In the genomic region with DNA sequence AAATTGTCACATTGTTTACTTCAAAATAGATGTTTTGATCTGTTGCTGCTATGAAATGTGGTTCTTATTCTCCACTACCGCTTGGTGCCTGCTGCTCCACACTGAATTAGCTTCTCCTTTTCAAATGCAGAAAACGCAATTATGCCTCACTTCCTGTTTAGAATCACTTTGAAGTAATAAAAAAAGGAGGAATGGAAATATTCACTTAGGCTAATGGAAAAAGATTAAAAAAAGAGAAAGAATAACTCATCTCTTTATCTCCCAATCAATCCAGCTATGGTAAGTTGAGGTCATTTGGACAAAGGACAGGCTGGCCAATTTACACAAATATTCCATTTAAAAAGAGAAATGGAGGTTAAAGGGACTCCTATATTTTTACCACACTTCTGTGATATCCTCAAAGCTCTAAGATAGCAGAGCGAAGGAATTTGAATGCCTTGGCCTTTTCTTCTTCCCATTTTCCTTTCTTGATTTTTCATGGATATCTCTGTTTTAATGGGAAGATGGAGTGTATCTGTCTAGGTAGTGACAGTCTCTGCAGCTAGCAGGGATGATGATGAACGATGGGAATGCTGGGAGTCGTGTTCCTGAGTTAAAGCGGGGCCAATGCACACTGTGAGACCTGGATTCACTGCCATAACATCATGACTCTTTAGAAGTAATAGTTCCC, we compare ENCODE assay signal across 1 cellular context.
TF ChIP-seq lines count a peak whose summit lies in the region.

No MANE protein-coding gene starts in this region.

TF ChIP-seq in SK-N-SH, 30 proteins besides CTCF, POLR2A, EP300 and RAD21 (continued from another document):
- TF ChIP-seq, protein P1, sequence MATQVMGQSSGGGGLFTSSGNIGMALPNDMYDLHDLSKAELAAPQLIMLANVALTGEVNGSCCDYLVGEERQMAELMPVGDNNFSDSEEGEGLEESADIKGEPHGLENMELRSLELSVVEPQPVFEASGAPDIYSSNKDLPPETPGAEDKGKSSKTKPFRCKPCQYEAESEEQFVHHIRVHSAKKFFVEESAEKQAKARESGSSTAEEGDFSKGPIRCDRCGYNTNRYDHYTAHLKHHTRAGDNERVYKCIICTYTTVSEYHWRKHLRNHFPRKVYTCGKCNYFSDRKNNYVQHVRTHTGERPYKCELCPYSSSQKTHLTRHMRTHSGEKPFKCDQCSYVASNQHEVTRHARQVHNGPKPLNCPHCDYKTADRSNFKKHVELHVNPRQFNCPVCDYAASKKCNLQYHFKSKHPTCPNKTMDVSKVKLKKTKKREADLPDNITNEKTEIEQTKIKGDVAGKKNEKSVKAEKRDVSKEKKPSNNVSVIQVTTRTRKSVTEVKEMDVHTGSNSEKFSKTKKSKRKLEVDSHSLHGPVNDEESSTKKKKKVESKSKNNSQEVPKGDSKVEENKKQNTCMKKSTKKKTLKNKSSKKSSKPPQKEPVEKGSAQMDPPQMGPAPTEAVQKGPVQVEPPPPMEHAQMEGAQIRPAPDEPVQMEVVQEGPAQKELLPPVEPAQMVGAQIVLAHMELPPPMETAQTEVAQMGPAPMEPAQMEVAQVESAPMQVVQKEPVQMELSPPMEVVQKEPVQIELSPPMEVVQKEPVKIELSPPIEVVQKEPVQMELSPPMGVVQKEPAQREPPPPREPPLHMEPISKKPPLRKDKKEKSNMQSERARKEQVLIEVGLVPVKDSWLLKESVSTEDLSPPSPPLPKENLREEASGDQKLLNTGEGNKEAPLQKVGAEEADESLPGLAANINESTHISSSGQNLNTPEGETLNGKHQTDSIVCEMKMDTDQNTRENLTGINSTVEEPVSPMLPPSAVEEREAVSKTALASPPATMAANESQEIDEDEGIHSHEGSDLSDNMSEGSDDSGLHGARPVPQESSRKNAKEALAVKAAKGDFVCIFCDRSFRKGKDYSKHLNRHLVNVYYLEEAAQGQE (IDR thresholded peaks at IDR 0.05; ENCODE audit: low read depth, low read length), result no peak
- TF ChIP-seq JUND (IDR thresholded peaks at IDR 0.05) (peak; percentile 46; the same call in 1 of the 2 replicates), CHD2 (IDR thresholded peaks at IDR 0.05; ENCODE audit: low read length, partially characterized antibody) (no peak), SMC3 (IDR thresholded peaks at IDR 0.05; ENCODE audit: low read depth, low read length) (no peak), GABPA (IDR thresholded peaks at IDR 0.05; ENCODE audit: low read depth) (no peak), TCF12 (IDR thresholded peaks at IDR 0.05) (peak; percentile 58), ELF1 (IDR thresholded peaks at IDR 0.05) (no peak; the same call in 1 of the 2 replicates), TEAD4 (IDR thresholded peaks at IDR 0.05; ENCODE audit: borderline replicate concordance, insufficient read depth) (peak; percentile 55; the same call in 1 of the 2 replicates), FOSL2 (IDR thresholded peaks at IDR 0.05; ENCODE audit: borderline replicate concordance, low read depth) (no peak), MEF2A (IDR thresholded peaks at IDR 0.05; ENCODE audit: borderline replicate concordance, low read depth) (no peak), POLR2AphosphoS5 (IDR thresholded peaks at IDR 0.05; ENCODE audit: low read depth, low read length) (peak; percentile 14; the same call in 1 of the 2 replicates), SIN3A (IDR thresholded peaks at IDR 0.05; ENCODE audit: borderline replicate concordance, low read depth, low read length) (no peak), FOXJ3 (CRISPR knock-in tag; IDR thresholded peaks at IDR 0.05) (no peak), YY1 (IDR thresholded peaks at IDR 0.05; ENCODE audit: low read depth) (no peak), RXRA (IDR thresholded peaks at IDR 0.05; ENCODE audit: borderline replicate concordance, low read depth) (peak; percentile 60; the same call in 1 of the 2 replicates), FOXM1 (IDR thresholded peaks at IDR 0.05; ENCODE audit: low read depth) (peak; percentile 65; the same call in 1 of the 2 replicates)
- TF ChIP-seq, protein P2, sequence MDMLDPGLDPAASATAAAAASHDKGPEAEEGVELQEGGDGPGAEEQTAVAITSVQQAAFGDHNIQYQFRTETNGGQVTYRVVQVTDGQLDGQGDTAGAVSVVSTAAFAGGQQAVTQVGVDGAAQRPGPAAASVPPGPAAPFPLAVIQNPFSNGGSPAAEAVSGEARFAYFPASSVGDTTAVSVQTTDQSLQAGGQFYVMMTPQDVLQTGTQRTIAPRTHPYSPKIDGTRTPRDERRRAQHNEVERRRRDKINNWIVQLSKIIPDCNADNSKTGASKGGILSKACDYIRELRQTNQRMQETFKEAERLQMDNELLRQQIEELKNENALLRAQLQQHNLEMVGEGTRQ (IDR thresholded peaks at IDR 0.05; ENCODE audit: borderline replicate concordance, low read depth, low read length), result no peak
- TF ChIP-seq, protein P3, sequence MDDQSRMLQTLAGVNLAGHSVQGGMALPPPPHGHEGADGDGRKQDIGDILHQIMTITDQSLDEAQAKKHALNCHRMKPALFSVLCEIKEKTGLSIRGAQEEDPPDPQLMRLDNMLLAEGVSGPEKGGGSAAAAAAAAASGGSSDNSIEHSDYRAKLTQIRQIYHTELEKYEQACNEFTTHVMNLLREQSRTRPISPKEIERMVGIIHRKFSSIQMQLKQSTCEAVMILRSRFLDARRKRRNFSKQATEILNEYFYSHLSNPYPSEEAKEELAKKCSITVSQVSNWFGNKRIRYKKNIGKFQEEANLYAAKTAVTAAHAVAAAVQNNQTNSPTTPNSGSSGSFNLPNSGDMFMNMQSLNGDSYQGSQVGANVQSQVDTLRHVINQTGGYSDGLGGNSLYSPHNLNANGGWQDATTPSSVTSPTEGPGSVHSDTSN (IDR thresholded peaks at IDR 0.05), result peak; percentile 15; the same call in 1 of the 2 replicates
- TF ChIP-seq, protein P4, sequence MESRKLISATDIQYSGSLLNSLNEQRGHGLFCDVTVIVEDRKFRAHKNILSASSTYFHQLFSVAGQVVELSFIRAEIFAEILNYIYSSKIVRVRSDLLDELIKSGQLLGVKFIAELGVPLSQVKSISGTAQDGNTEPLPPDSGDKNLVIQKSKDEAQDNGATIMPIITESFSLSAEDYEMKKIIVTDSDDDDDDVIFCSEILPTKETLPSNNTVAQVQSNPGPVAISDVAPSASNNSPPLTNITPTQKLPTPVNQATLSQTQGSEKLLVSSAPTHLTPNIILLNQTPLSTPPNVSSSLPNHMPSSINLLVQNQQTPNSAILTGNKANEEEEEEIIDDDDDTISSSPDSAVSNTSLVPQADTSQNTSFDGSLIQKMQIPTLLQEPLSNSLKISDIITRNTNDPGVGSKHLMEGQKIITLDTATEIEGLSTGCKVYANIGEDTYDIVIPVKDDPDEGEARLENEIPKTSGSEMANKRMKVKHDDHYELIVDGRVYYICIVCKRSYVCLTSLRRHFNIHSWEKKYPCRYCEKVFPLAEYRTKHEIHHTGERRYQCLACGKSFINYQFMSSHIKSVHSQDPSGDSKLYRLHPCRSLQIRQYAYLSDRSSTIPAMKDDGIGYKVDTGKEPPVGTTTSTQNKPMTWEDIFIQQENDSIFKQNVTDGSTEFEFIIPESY (IDR thresholded peaks at IDR 0.05; ENCODE audit: borderline replicate concordance, low read depth), result no peak
TF ChIP-seq in SK-N-SH: peak in this region for 8.
